22 cellular contexts compared by ENCODE assay signal in the genomic region with DNA sequence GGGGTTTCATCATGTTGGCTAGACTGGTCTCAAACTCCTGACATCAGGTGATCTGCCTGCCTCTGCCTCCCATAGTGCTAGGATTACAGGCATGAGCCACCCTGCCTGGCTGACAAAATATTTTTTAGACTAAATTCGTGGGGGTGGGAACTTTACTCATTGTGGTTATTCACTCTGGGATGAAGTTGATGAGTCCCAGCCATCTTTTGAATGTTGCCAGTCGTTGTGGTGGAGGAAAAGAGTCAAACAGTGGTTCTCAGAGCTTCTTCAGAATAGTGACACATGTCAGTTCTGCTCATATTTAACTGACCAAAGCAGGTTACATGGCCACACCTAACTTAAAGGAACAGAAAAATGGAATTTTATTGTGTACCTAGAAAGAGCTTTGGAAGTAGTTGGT. TPM values are rescaled to one million over a fixed set of nuclear protein-coding genes. Genes with fewer than 3 reads are reported as not detected.
A peak's percentile ranks its signal among the peaks of the same experiment; 100 is the strongest.
DNase-seq lines count a peak whose midpoint lies in the region; ATAC-seq lines count a peak whose summit lies in the region.
"Had no signal": no experiment of that assay in that cellular context is flagged by ENCODE, and none has a peak within 500 bp of the region (broad histone marks: within the 10 kb centered on the region; RNA-seq: fewer than 3 reads in every experiment).

No MANE protein-coding gene starts in this region.

- H3K27ac Mint-ChIP-seq in activated T-cell treated with anti-CD3 and anti-CD28 coated beads, Interleukin-2, amount 50 U/mL, for 24 hours, result peak overlapping the region; percentile 75
- H3K27ac Mint-ChIP-seq in T-helper 17 cell, result no peak overlapping the region
- peak overlapping the region; percentile 80 for H3K27ac Mint-ChIP-seq in activated naive CD8-positive, alpha-beta T cell treated with anti-CD3 and anti-CD28 coated beads, Interleukin-2, amount 50 U/mL, for 24 hours
- peak overlapping the region; percentile 32 for H3K27ac Mint-ChIP-seq in stimulated activated effector memory CD8-positive, alpha-beta T cell treated with anti-CD3 and anti-CD28 coated beads, Interleukin-12 subunit alpha, Interleukin-12 subunit beta, amount 100 ng/mL, for 72 hours
- no peak overlapping the region for H3K27ac Mint-ChIP-seq in activated CD8-positive, alpha-beta memory T cell treated with anti-CD3 and anti-CD28 coated beads, Interleukin-2, amount 10 ng/mL, durations not matched to agents 7 days and 5 days
- H3K27ac Mint-ChIP-seq: activated B cell treated with CpG ODN at 0.5 μM for 24 hours, nephron had no signal

- ATAC-seq in T-helper 17 cell (peak; percentile 21), GM19395 (IDR thresholded peaks at IDR 0.05; ENCODE audit: unreplicated experiment) (no peak)
- peak; percentile 93 for ATAC-seq in activated naive CD8-positive, alpha-beta T cell treated with anti-CD3 and anti-CD28 coated beads, Interleukin-2, amount 50 U/mL, for 24 hours
- ATAC-seq in stimulated activated effector memory CD8-positive, alpha-beta T cell treated with anti-CD3 and anti-CD28 coated beads, Interleukin-12 subunit alpha, Interleukin-12 subunit beta, amount 100 ng/mL, for 72 hours, result peak; percentile 99
- no peak for ATAC-seq in activated CD8-positive, alpha-beta memory T cell treated with anti-CD3 and anti-CD28 coated beads, Interleukin-2, amount 10 ng/mL, durations not matched to agents 7 days and 5 days
- ATAC-seq: left colon had no signal

- peaks cover 63% of the 10 kb centered on the region for H3K36me3 Mint-ChIP-seq in activated T-cell treated with anti-CD3 and anti-CD28 coated beads, Interleukin-2, amount 50 U/mL, for 24 hours (ENCODE audit: low read depth)
- H3K36me3 Mint-ChIP-seq in T-helper 17 cell (ENCODE audit: low read depth), result no peaks in the 10 kb centered on the region
- H3K36me3 Mint-ChIP-seq in activated naive CD8-positive, alpha-beta T cell treated with anti-CD3 and anti-CD28 coated beads, Interleukin-2, amount 50 U/mL, for 24 hours (ENCODE audit: low read depth), result peaks cover 32% of the 10 kb centered on the region
- H3K36me3 Mint-ChIP-seq in stimulated activated effector memory CD8-positive, alpha-beta T cell treated with anti-CD3 and anti-CD28 coated beads, Interleukin-12 subunit alpha, Interleukin-12 subunit beta, amount 100 ng/mL, for 72 hours, result peaks cover 34% of the 10 kb centered on the region
- peaks cover 45% of the 10 kb centered on the region for H3K36me3 Mint-ChIP-seq in activated CD8-positive, alpha-beta memory T cell treated with anti-CD3 and anti-CD28 coated beads, Interleukin-2, amount 10 ng/mL, durations not matched to agents 7 days and 5 days

- in situ Hi-C loops in KBM-7 (cut with MboI; ENCODE audit: low pct_unique_long_range_greater_than_20kb, low sequenced_read_pairs), result no loop called here

- H3K4me3 Mint-ChIP-seq in activated T-cell treated with anti-CD3 and anti-CD28 coated beads, Interleukin-2, amount 50 U/mL, for 24 hours, result peak overlapping the region; percentile 33
- no peak overlapping the region for H3K4me3 Mint-ChIP-seq in T-helper 17 cell
- H3K4me3 Mint-ChIP-seq in activated naive CD8-positive, alpha-beta T cell treated with anti-CD3 and anti-CD28 coated beads, Interleukin-2, amount 50 U/mL, for 24 hours, result peak overlapping the region; percentile 46
- peak overlapping the region; percentile 24 for H3K4me3 Mint-ChIP-seq in stimulated activated effector memory CD8-positive, alpha-beta T cell treated with anti-CD3 and anti-CD28 coated beads, Interleukin-12 subunit alpha, Interleukin-12 subunit beta, amount 100 ng/mL, for 72 hours
- H3K4me3 Mint-ChIP-seq in activated CD8-positive, alpha-beta memory T cell treated with anti-CD3 and anti-CD28 coated beads, Interleukin-2, amount 10 ng/mL, durations not matched to agents 7 days and 5 days, result no peak overlapping the region
- H3K4me3 Mint-ChIP-seq: activated B cell treated with CpG ODN at 0.5 μM for 24 hours, nephron had no signal

- CTCF ChIA-PET in activated CD8-positive, alpha-beta memory T cell treated with anti-CD3 and anti-CD28 coated beads, Interleukin-2, amount 10 ng/mL, durations not matched to agents 7 days and 5 days (lab: Charles Lee), result interaction anchor here (0.9 kb wide), 1 partner anchor 20 kb away, joined by 3 read pairs; no protein-coding TSS in a partner anchor

- H3K27me3 Mint-ChIP-seq in activated T-cell treated with anti-CD3 and anti-CD28 coated beads, Interleukin-2, amount 50 U/mL, for 24 hours, result no peaks in the 10 kb centered on the region
- H3K27me3 Mint-ChIP-seq in T-helper 17 cell, result no peaks in the 10 kb centered on the region
- H3K27me3 Mint-ChIP-seq in activated naive CD8-positive, alpha-beta T cell treated with anti-CD3 and anti-CD28 coated beads, Interleukin-2, amount 50 U/mL, for 24 hours, result no peaks in the 10 kb centered on the region
- no peaks in the 10 kb centered on the region for H3K27me3 Mint-ChIP-seq in activated CD8-positive, alpha-beta memory T cell treated with anti-CD3 and anti-CD28 coated beads, Interleukin-2, amount 10 ng/mL, durations not matched to agents 7 days and 5 days
- H3K27me3 Mint-ChIP-seq: activated B cell treated with CpG ODN at 0.5 μM for 24 hours had no signal

- H3K9me3 ChIP-seq in T-helper 17 cell (ENCODE audit: control insufficient read depth, low read length, poor library complexity, severe bottlenecking), result no peaks in the 10 kb centered on the region
- H3K9me3 ChIP-seq: sigmoid colon, vagina had no signal

- no peaks in the 10 kb centered on the region for H3K9me3 Mint-ChIP-seq in activated T-cell treated with anti-CD3 and anti-CD28 coated beads, Interleukin-2, amount 50 U/mL, for 24 hours
- H3K9me3 Mint-ChIP-seq in activated naive CD8-positive, alpha-beta T cell treated with anti-CD3 and anti-CD28 coated beads, Interleukin-2, amount 50 U/mL, for 24 hours, result no peaks in the 10 kb centered on the region
- H3K9me3 Mint-ChIP-seq in stimulated activated effector memory CD8-positive, alpha-beta T cell treated with anti-CD3 and anti-CD28 coated beads, Interleukin-12 subunit alpha, Interleukin-12 subunit beta, amount 100 ng/mL, for 72 hours, result no peaks in the 10 kb centered on the region
- peaks cover 3% of the 10 kb centered on the region for H3K9me3 Mint-ChIP-seq in activated CD8-positive, alpha-beta memory T cell treated with anti-CD3 and anti-CD28 coated beads, Interleukin-2, amount 10 ng/mL, durations not matched to agents 7 days and 5 days (ENCODE audit: low read depth)
- H3K9me3 Mint-ChIP-seq: activated B cell treated with CpG ODN at 0.5 μM for 24 hours had no signal

- no peak for DNase-seq in activated T-cell treated with anti-CD3 and anti-CD28 coated beads, Interleukin-2, amount 50 U/mL, for 24 hours
- DNase-seq in activated T-cell treated with anti-CD3 and anti-CD28 coated beads for 4 hours (no peak), T-helper 17 cell (no peak), KBM-7 (no peak)
- no peak for DNase-seq in activated naive CD8-positive, alpha-beta T cell treated with anti-CD3 and anti-CD28 coated beads, Interleukin-2, amount 50 U/mL, for 24 hours
- no peak for DNase-seq in stimulated activated effector memory CD8-positive, alpha-beta T cell treated with anti-CD3 and anti-CD28 coated beads, Interleukin-12 subunit alpha, Interleukin-12 subunit beta, amount 100 ng/mL, for 72 hours (ENCODE audit: low spot score in 2 of 2)
- no peak for DNase-seq in activated CD8-positive, alpha-beta memory T cell treated with anti-CD3 and anti-CD28 coated beads, Interleukin-2, amount 10 ng/mL, durations not matched to agents 7 days and 5 days
- DNase-seq: ACHN, activated B cell treated with CpG ODN at 0.5 μM for 24 hours, amygdala, C1 segment of cervical spinal cord, caudate nucleus, dermis blood vessel endothelial cell, head of caudate nucleus, left colon, midbrain, NCI-H2107, posterior cingulate gyrus, sigmoid colon had no signal

- peaks cover 68% of the 10 kb centered on the region for H3K4me1 Mint-ChIP-seq in activated T-cell treated with anti-CD3 and anti-CD28 coated beads, Interleukin-2, amount 50 U/mL, for 24 hours (ENCODE audit: low read depth)
- peaks cover 32% of the 10 kb centered on the region for H3K4me1 Mint-ChIP-seq in T-helper 17 cell
- H3K4me1 Mint-ChIP-seq in activated naive CD8-positive, alpha-beta T cell treated with anti-CD3 and anti-CD28 coated beads, Interleukin-2, amount 50 U/mL, for 24 hours, result peaks cover 55% of the 10 kb centered on the region
- peaks cover 39% of the 10 kb centered on the region for H3K4me1 Mint-ChIP-seq in stimulated activated effector memory CD8-positive, alpha-beta T cell treated with anti-CD3 and anti-CD28 coated beads, Interleukin-12 subunit alpha, Interleukin-12 subunit beta, amount 100 ng/mL, for 72 hours
- H3K4me1 Mint-ChIP-seq in activated CD8-positive, alpha-beta memory T cell treated with anti-CD3 and anti-CD28 coated beads, Interleukin-2, amount 10 ng/mL, durations not matched to agents 7 days and 5 days, result peaks cover 42% of the 10 kb centered on the region

RNA-seq across cellular contexts. Expression of a gene that starts 6.9 kb away (rescaled TPM):
- 100 to 1,000 TPM; 151 to 154 TPM for total RNA-seq in T-helper 17 cell
- 10 to 100 TPM; 61.4 to 61.7 TPM for total RNA-seq in activated CD8-positive, alpha-beta memory T cell treated with anti-CD3 and anti-CD28 coated beads, Interleukin-2, amount 10 ng/mL, durations not matched to agents 7 days and 5 days

Comparison
In these comparisons a context has a peak if more than half of its experiments do, and no peak if none do; other contexts are left out.
1. H3K27ac Mint-ChIP-seq: peak in activated T-cell treated with anti-CD3 and anti-CD28 coated beads, Interleukin-2, amount 50 U/mL, for 24 hours (single experiment), activated naive CD8-positive, alpha-beta T cell treated with anti-CD3 and anti-CD28 coated beads, Interleukin-2, amount 50 U/mL, for 24 hours (single experiment) and stimulated activated effector memory CD8-positive, alpha-beta T cell treated with anti-CD3 and anti-CD28 coated beads, Interleukin-12 subunit alpha, Interleukin-12 subunit beta, amount 100 ng/mL, for 72 hours (single experiment); none in T-helper 17 cell (single experiment) and activated CD8-positive, alpha-beta memory T cell treated with anti-CD3 and anti-CD28 coated beads, Interleukin-2, amount 10 ng/mL, durations not matched to agents 7 days and 5 days (single experiment).
2. H3K4me3 Mint-ChIP-seq: peak in activated T-cell treated with anti-CD3 and anti-CD28 coated beads, Interleukin-2, amount 50 U/mL, for 24 hours (single experiment), activated naive CD8-positive, alpha-beta T cell treated with anti-CD3 and anti-CD28 coated beads, Interleukin-2, amount 50 U/mL, for 24 hours (single experiment) and stimulated activated effector memory CD8-positive, alpha-beta T cell treated with anti-CD3 and anti-CD28 coated beads, Interleukin-12 subunit alpha, Interleukin-12 subunit beta, amount 100 ng/mL, for 72 hours (single experiment); none in T-helper 17 cell (single experiment) and activated CD8-positive, alpha-beta memory T cell treated with anti-CD3 and anti-CD28 coated beads, Interleukin-2, amount 10 ng/mL, durations not matched to agents 7 days and 5 days (single experiment).
3. ATAC-seq: peak in T-helper 17 cell (single experiment), activated naive CD8-positive, alpha-beta T cell treated with anti-CD3 and anti-CD28 coated beads, Interleukin-2, amount 50 U/mL, for 24 hours (single experiment) and stimulated activated effector memory CD8-positive, alpha-beta T cell treated with anti-CD3 and anti-CD28 coated beads, Interleukin-12 subunit alpha, Interleukin-12 subunit beta, amount 100 ng/mL, for 72 hours (single experiment); none in activated CD8-positive, alpha-beta memory T cell treated with anti-CD3 and anti-CD28 coated beads, Interleukin-2, amount 10 ng/mL, durations not matched to agents 7 days and 5 days (single experiment) and GM19395 (single experiment).